Comparison of ENCODE assay signal across 27 cellular contexts in genomic region chr16:2244926-2245795, GRCh38. TPM values are rescaled to one million over a fixed set of nuclear protein-coding genes. Genes with fewer than 3 reads are reported as not detected.
"Had no signal": no experiment of that assay in that cellular context is flagged by ENCODE, and none has a peak within 500 bp of the region (broad histone marks: within the 10 kb centered on the region; RNA-seq: fewer than 3 reads in every experiment).

No MANE protein-coding gene starts in this region.

- H3K4me3 ChIP-seq: cardiac muscle cell, hepatocyte, left ventricle myocardium inferior, right lobe of liver, skin epidermis, stomach, suprapubic skin, tibial nerve had no signal

- H3K27ac Mint-ChIP-seq: activated CD4-positive, alpha-beta memory T cell treated with anti-CD3 and anti-CD28 coated beads, Interleukin-2, amount 10 ng/mL, durations not matched to agents 7 days and 5 days; activated naive CD4-positive, alpha-beta T cell treated with anti-CD3 and anti-CD28 coated beads, Interleukin-2, amount 10 ng/mL, durations not matched to agents 7 days and 5 days; dendritic cell treated with granulocyte-macrophage colony-stimulating factor and Interleukin-4, amounts not matched to agents 40 ng/mL and 50 ng/mL, for 4 days; immature natural killer cell; mesothelial cell of epicardium; stimulated activated memory B cell treated with anti-CD40 and anti-IgM and Interleukin-4, amounts not matched to agents 10 μg/mL and 1 μg/mL and 100 μg/mL, for 72 hours; T-helper 17 cell had no signal

- H3K9me3 Mint-ChIP-seq: activated CD4-positive, alpha-beta memory T cell treated with anti-CD3 and anti-CD28 coated beads, Interleukin-2, amount 10 ng/mL, durations not matched to agents 7 days and 5 days; activated naive CD4-positive, alpha-beta T cell treated with anti-CD3 and anti-CD28 coated beads, Interleukin-2, amount 10 ng/mL, durations not matched to agents 7 days and 5 days; dendritic cell treated with granulocyte-macrophage colony-stimulating factor and Interleukin-4, amounts not matched to agents 40 ng/mL and 50 ng/mL, for 4 days; immature natural killer cell; mesothelial cell of epicardium; naive thymus-derived CD8-positive, alpha-beta T cell; stimulated activated memory B cell treated with anti-CD40 and anti-IgM and Interleukin-4, amounts not matched to agents 10 μg/mL and 1 μg/mL and 100 μg/mL, for 72 hours had no signal

- H3K4me1 Mint-ChIP-seq: stimulated activated memory B cell treated with anti-CD40 and anti-IgM and Interleukin-4, amounts not matched to agents 10 μg/mL and 1 μg/mL and 100 μg/mL, for 72 hours had no signal

- H3K9me3 ChIP-seq: left ventricle myocardium inferior, right lobe of liver, stomach, suprapubic skin, tibial nerve had no signal

- H3K79me2 ChIP-seq: parathyroid adenoma had no signal

- H3K9ac ChIP-seq: parathyroid adenoma had no signal

- H3K27me3 Mint-ChIP-seq: activated CD4-positive, alpha-beta memory T cell treated with anti-CD3 and anti-CD28 coated beads, Interleukin-2, amount 10 ng/mL, durations not matched to agents 7 days and 5 days; activated naive CD4-positive, alpha-beta T cell treated with anti-CD3 and anti-CD28 coated beads, Interleukin-2, amount 10 ng/mL, durations not matched to agents 7 days and 5 days; dendritic cell treated with granulocyte-macrophage colony-stimulating factor and Interleukin-4, amounts not matched to agents 40 ng/mL and 50 ng/mL, for 4 days; naive thymus-derived CD8-positive, alpha-beta T cell; stimulated activated memory B cell treated with anti-CD40 and anti-IgM and Interleukin-4, amounts not matched to agents 10 μg/mL and 1 μg/mL and 100 μg/mL, for 72 hours; T-helper 17 cell had no signal

- ATAC-seq: naive thymus-derived CD8-positive, alpha-beta T cell; stimulated activated memory B cell treated with anti-CD40 and anti-IgM and Interleukin-4, amounts not matched to agents 10 μg/mL and 1 μg/mL and 100 μg/mL, for 72 hours; T-helper 17 cell had no signal

- H3K4me3 Mint-ChIP-seq: activated CD4-positive, alpha-beta memory T cell treated with anti-CD3 and anti-CD28 coated beads, Interleukin-2, amount 10 ng/mL, durations not matched to agents 7 days and 5 days; activated naive CD4-positive, alpha-beta T cell treated with anti-CD3 and anti-CD28 coated beads, Interleukin-2, amount 10 ng/mL, durations not matched to agents 7 days and 5 days; dendritic cell treated with granulocyte-macrophage colony-stimulating factor and Interleukin-4, amounts not matched to agents 40 ng/mL and 50 ng/mL, for 4 days; immature natural killer cell; mesothelial cell of epicardium; naive thymus-derived CD8-positive, alpha-beta T cell; stimulated activated memory B cell treated with anti-CD40 and anti-IgM and Interleukin-4, amounts not matched to agents 10 μg/mL and 1 μg/mL and 100 μg/mL, for 72 hours; T-helper 17 cell had no signal

- H2AFZ ChIP-seq: hepatocyte, parathyroid adenoma had no signal

- FAIRE-seq: endometrium, frontal cortex, urothelium cell line had no signal

- DNase-seq: activated CD4-positive, alpha-beta memory T cell treated with anti-CD3 and anti-CD28 coated beads, Interleukin-2, amount 10 ng/mL, durations not matched to agents 7 days and 5 days; activated CD4-positive, alpha-beta T cell treated with anti-CD3 and anti-CD28 coated beads for 48 hours; activated effector memory CD4-positive, alpha-beta T cell treated with anti-CD3 and anti-CD28 coated beads, Interleukin-2, amount 50 U/mL, for 16 hours; activated naive CD4-positive, alpha-beta T cell treated with anti-CD3 and anti-CD28 coated beads, Interleukin-2, amount 10 ng/mL, durations not matched to agents 7 days and 5 days; activated T-cell treated with anti-CD3 and anti-CD28 coated beads for 4 hours; amygdala; effector CD4-positive, alpha-beta T cell; glutamatergic neuron; immature natural killer cell; left ventricle myocardium inferior; stimulated activated CD4-positive, alpha-beta T cell treated with anti-CD3 and anti-CD28 coated beads, Interleukin-1b, Interleukin-23, amount 100 ng/mL, for 48 hours; stomach; T-helper 17 cell had no signal

- H3K27ac ChIP-seq: cardiac muscle cell, hepatocyte, left ventricle myocardium inferior, parathyroid adenoma, right lobe of liver, skin epidermis, stomach, suprapubic skin, tibial nerve had no signal

- H3K27me3 ChIP-seq: cardiac muscle cell, hepatocyte, right lobe of liver, stomach, suprapubic skin, tibial nerve had no signal

- H3K4me2 ChIP-seq: hepatocyte had no signal

- H3K4me1 ChIP-seq: parathyroid adenoma had no signal

RNA-seq across cellular contexts. Expression of gene DNASE1L2, which starts 8.9 kb away (rescaled TPM):
- total RNA-seq: stomach had no signal
- polyA plus RNA-seq: immature natural killer cell; naive thymus-derived CD8-positive, alpha-beta T cell had no signal
